In the genomic region with DNA sequence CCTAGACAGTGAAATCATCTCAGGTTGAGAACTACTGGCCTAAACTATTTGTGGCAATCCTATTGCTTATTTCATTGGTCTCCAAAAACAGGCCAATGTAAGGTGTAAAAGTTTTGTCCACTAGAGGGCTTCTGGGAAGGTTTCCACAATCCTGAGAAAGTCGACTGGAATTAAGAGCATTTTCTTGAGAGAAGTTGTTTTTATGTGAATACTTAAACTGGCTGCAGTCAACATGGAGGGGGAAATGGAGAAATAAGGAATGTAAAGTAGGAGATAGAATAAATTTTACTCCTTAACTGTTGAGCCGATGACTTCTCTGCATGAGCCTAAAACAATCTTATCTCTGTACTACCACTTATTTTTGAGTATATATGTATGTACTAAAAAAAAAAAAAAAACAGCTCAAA, we compare ENCODE assay signal across 8 cellular contexts. TPM values are rescaled to one million over a fixed set of nuclear protein-coding genes. Genes with fewer than 3 reads are reported as not detected.
DNase-seq lines count a peak whose midpoint lies in the region; ATAC-seq and TF ChIP-seq lines count a peak whose summit lies in the region.

No MANE protein-coding gene starts in this region.

- H3K18ac ChIP-seq in neuronal stem cell (ENCODE audit: low read length): no peak overlapping the region

- no peak overlapping the region for H3K4me2 ChIP-seq in neuronal stem cell (ENCODE audit: insufficient read depth, low read length, poor library complexity, severe bottlenecking)

- H4K8ac ChIP-seq in neuronal stem cell (ENCODE audit: low read depth, low read length): no peak overlapping the region

- no peak overlapping the region for H3K27ac ChIP-seq in A673 (ENCODE audit: low read depth, low read length, poor library complexity, severe bottlenecking)
- H3K27ac ChIP-seq in esophagus squamous epithelium: no peak overlapping the region
- H3K27ac ChIP-seq in neuronal stem cell (replicated peaks; ENCODE audit: low read length): no peak overlapping the region

- H3K79me1 ChIP-seq in neuronal stem cell (ENCODE audit: low read depth, low read length): no peaks in the 10 kb centered on the region

- DNase-seq in A673 (ENCODE audit: low spot score): peak; percentile 81
- peak; percentile 14 for DNase-seq in GDM1 (lab: John Stamatoyannopoulos, UW)
- peak; percentile 73 for DNase-seq in SK-MEL-5 (ENCODE audit: low read depth, low spot score)
- DNase-seq in esophagus squamous epithelium (lab: John Stamatoyannopoulos, UW): no peak
- DNase-seq in neuronal stem cell (ENCODE audit: low spot score): peak; percentile 27
- DNase-seq in COLO668 (lab: John Stamatoyannopoulos, UW; ENCODE audit: unreplicated experiment): no peak

- TF ChIP-seq CTCF in A673 (conservative IDR thresholded peaks at IDR 0.05; ENCODE audit: low read depth, low read length): peak; percentile 81
- TF ChIP-seq CTCF in esophagus squamous epithelium (IDR thresholded peaks at IDR 0.05): peak; percentile 37 to 74 (median 64)

- no peak overlapping the region for H2BK12ac ChIP-seq in neuronal stem cell (ENCODE audit: low read length)

- H3K36me3 ChIP-seq in A673 (ENCODE audit: insufficient read depth, low read length, poor library complexity, severe bottlenecking): no peaks in the 10 kb centered on the region
- no peaks in the 10 kb centered on the region for H3K36me3 ChIP-seq in esophagus squamous epithelium
- no peaks in the 10 kb centered on the region for H3K36me3 ChIP-seq in neuronal stem cell (replicated peaks in 1 of 2; ENCODE audit: control insufficient read depth in 2 of 2, insufficient read depth in 2 of 2, low read length in 2 of 2)

- H3K23ac ChIP-seq in neuronal stem cell (ENCODE audit: low read depth, low read length, poor library complexity): no peak overlapping the region

- no TSS peak for BruUV-seq in A673 (replicated peaks; lab: Mats Ljungman, UMichigan)

- no peak overlapping the region for H3K14ac ChIP-seq in neuronal stem cell (ENCODE audit: low read length)

- TF ChIP-seq POLR2A in esophagus squamous epithelium (IDR thresholded peaks at IDR 0.05): no peak

- intact Hi-C loops in A673 (cut with micrococcal nuclease; ENCODE audit: unreplicated experiment) (loop anchor here (2.0 to 10.0 kb wide), 2 partner anchors 115 to 465 kb away; no protein-coding TSS in a partner anchor), esophagus squamous epithelium (cut with DNase I) (loop anchor here (10.0 kb wide), 1 partner anchor 55 kb away; a partner anchor contains a TSS)

- H2BK15ac ChIP-seq in neuronal stem cell (ENCODE audit: low read length): no peak overlapping the region

- H3K27me3 ChIP-seq in A673 (replicated peaks; ENCODE audit: insufficient read depth, low read depth, low read length, poor library complexity) (no peaks in the 10 kb centered on the region), esophagus squamous epithelium (no peaks in the 10 kb centered on the region), neuronal stem cell (ENCODE audit: control insufficient read depth in 3 of 3, insufficient read depth in 3 of 3, low read depth in 1 of 3, low read length in 3 of 3) (no peaks in the 10 kb centered on the region)

- no peak overlapping the region for H2BK5ac ChIP-seq in neuronal stem cell (ENCODE audit: low read length)

- H3K9ac ChIP-seq in neuronal stem cell (ENCODE audit: low read depth, low read length, poor library complexity): no peak overlapping the region

- WGBS in esophagus squamous epithelium, 2 donors: 36 to 42% methylated on average over 2 of the region's 2 CpGs
- WGBS in neuronal stem cell (ENCODE audit: extremely low coverage in 2 of 2, insufficient read length in 2 of 2, insufficient replicate concordance in 1 of 2), 2 donors: no CpG with 5 or more reads among the region's 2 CpGs

- ATAC-seq in HG02973 (IDR thresholded peaks at IDR 0.05; ENCODE audit: unreplicated experiment): peak; percentile 46
- ATAC-seq in HG03460 (IDR thresholded peaks at IDR 0.05; ENCODE audit: unreplicated experiment): no peak

- H3K4me1 ChIP-seq in A673 (ENCODE audit: insufficient read depth, low read length, poor library complexity, severe bottlenecking) (peaks cover 4% of the 10 kb centered on the region), esophagus squamous epithelium (no peaks in the 10 kb centered on the region), neuronal stem cell (ENCODE audit: control insufficient read depth in 2 of 2, insufficient read depth in 1 of 2, low read depth in 1 of 2, low read length in 2 of 2) (no peaks in the 10 kb centered on the region)

- no peak overlapping the region for H2BK120ac ChIP-seq in neuronal stem cell (ENCODE audit: low read depth, low read length)

- in situ Hi-C loops in SK-MEL-5 (cut with HindIII; ENCODE audit: low pct_unique_long_range_greater_than_20kb, low sequenced_read_pairs): no loop called here

- no peak overlapping the region for H2AFZ ChIP-seq in neuronal stem cell (ENCODE audit: low read length)

- H3K4ac ChIP-seq in neuronal stem cell (ENCODE audit: low read length): no peak overlapping the region

- H3K4me3 ChIP-seq in A673 (ENCODE audit: low read depth, low read length, poor library complexity, severe bottlenecking): no peak overlapping the region
- no peak overlapping the region for H3K4me3 ChIP-seq in esophagus squamous epithelium
- H3K4me3 ChIP-seq in neuronal stem cell (ENCODE audit: low read length in 2 of 2): no peak overlapping the region

- H2AK5ac ChIP-seq in neuronal stem cell (ENCODE audit: low read depth, low read length): no peak overlapping the region

- POLR2A ChIA-PET in A673 (lab: Charles Lee; ENCODE audit: low non-redundant PET): no interaction called here

- H3K9me3 ChIP-seq in A673 (ENCODE audit: low read depth, low read length, poor library complexity, severe bottlenecking): no peaks in the 10 kb centered on the region
- H3K9me3 ChIP-seq in esophagus squamous epithelium: no peaks in the 10 kb centered on the region
- no peaks in the 10 kb centered on the region for H3K9me3 ChIP-seq in neuronal stem cell (replicated peaks in 1 of 2; ENCODE audit: control insufficient read depth in 2 of 2, insufficient read depth in 1 of 2, low read depth in 1 of 2, low read length in 2 of 2)

- CTCF ChIA-PET in A673 (lab: Charles Lee): interaction anchor here (0.6 kb wide), 3 partner anchors 55 to 526 kb away, joined by 3 to 6 read pairs (median 4); no protein-coding TSS in a partner anchor

- no peak overlapping the region for H4K91ac ChIP-seq in neuronal stem cell (ENCODE audit: low read depth, low read length, poor library complexity)

RNA-seq across cellular contexts. Expression of a gene that starts 11.0 kb away (rescaled TPM):
- 154 and 179 TPM in 2 replicates for total RNA-seq in A673 (2021)
- 132 and 135 TPM in 2 replicates for total RNA-seq in SK-MEL-5 (2014; rRNA removed; shearing (Covaris generic))
- polyA plus RNA-seq in SK-MEL-5 (2015; cell fraction: cytosol; rRNA removed): 103 and 122 TPM in 2 replicates
- 41.2 and 42.1 TPM in 2 replicates for polyA plus RNA-seq in SK-MEL-5 (2015; cell fraction: nucleus; rRNA removed)
- total RNA-seq in esophagus squamous epithelium: 100 to 1,000 TPM in 3 of 4 donors, 10 to 100 TPM in 1; 86.1 to 149 (median 125) TPM
- 143 TPM for polyA plus RNA-seq in neuronal stem cell (2013, experiment 1 of 2)
- 148 TPM for polyA plus RNA-seq in neuronal stem cell (2013, experiment 2 of 2)

RNA-seq across cellular contexts. Expression of a gene that starts 55.6 kb away (rescaled TPM):
- 72.2 and 81.3 TPM in 2 replicates for total RNA-seq in A673 (2021)
- total RNA-seq in SK-MEL-5 (2014; rRNA removed; shearing (Covaris generic)): 53.1 and 58.4 TPM in 2 replicates
- 44.4 and 49.6 TPM in 2 replicates for polyA plus RNA-seq in SK-MEL-5 (2015; cell fraction: cytosol; rRNA removed)
- polyA plus RNA-seq in SK-MEL-5 (2015; cell fraction: nucleus; rRNA removed): 81.4 and 111 TPM in 2 replicates
- total RNA-seq in esophagus squamous epithelium: 10 to 100 TPM; 48.5 to 81.6 (median 72.1) TPM
- 39.0 TPM for polyA plus RNA-seq in neuronal stem cell (2013, experiment 1 of 2)
- polyA plus RNA-seq in neuronal stem cell (2013, experiment 2 of 2): 38.7 TPM

Comparison
In these comparisons a context has a peak if more than half of its experiments do, and no peak if none do; other contexts are left out.
1. DNase-seq: peak in A673 (single experiment), GDM1 (single experiment), SK-MEL-5 (single experiment) and neuronal stem cell (single experiment); none in esophagus squamous epithelium (single experiment) and COLO668 (single experiment).